ENCODE assay signal across 18 cellular contexts in the genomic region with DNA sequence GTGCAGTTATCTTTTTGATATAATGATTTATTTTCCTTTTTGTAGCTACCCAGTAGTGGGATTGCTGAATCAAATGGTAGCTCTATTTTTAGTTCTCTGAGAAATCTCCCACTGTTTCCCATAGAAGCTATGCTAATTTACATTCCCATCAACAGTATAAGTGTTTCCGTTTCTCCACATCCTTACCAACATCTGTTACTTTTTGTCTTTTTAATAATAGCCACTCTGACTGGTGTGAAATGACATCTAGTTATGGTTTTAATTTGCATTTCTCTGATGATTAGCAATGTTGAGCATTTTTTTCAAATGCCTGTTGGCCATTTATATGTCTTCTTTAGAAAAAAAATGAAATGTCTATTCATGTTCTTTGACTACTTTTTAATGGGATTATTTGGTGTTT.
DNase-seq lines count a peak whose midpoint lies in the region; ATAC-seq and TF ChIP-seq lines count a peak whose summit lies in the region.
"Had no signal": no experiment of that assay in that cellular context is flagged by ENCODE, and none has a peak within 500 bp of the region (broad histone marks: within the 10 kb centered on the region; RNA-seq: fewer than 3 reads in every experiment).

No MANE protein-coding gene starts in this region.

- H3K27ac Mint-ChIP-seq in activated naive CD8-positive, alpha-beta T cell = peak overlapping the region; percentile 79
- H3K27ac Mint-ChIP-seq in activated naive CD8-positive, alpha-beta T cell treated with anti-CD3 and anti-CD28 coated beads, Interleukin-2, amount 50 U/mL, for 24 hours = no peak overlapping the region
- H3K27ac Mint-ChIP-seq in central memory CD8-positive, alpha-beta T cell (ENCODE audit: low read depth) = peak overlapping the region; percentile 58
- H3K27ac Mint-ChIP-seq: IgD-negative memory B cell had no signal

- peaks cover 64% of the 10 kb centered on the region for H3K4me1 Mint-ChIP-seq in activated naive CD8-positive, alpha-beta T cell (ENCODE audit: low read depth)
- H3K4me1 Mint-ChIP-seq in activated naive CD8-positive, alpha-beta T cell treated with anti-CD3 and anti-CD28 coated beads, Interleukin-2, amount 50 U/mL, for 24 hours = peaks cover 34% of the 10 kb centered on the region
- H3K4me1 Mint-ChIP-seq in central memory CD8-positive, alpha-beta T cell = peaks cover 9% of the 10 kb centered on the region
- H3K4me1 Mint-ChIP-seq: IgD-negative memory B cell had no signal

- H3K9me3 ChIP-seq in stomach = no peaks in the 10 kb centered on the region
- H3K9me3 ChIP-seq: SK-N-SH had no signal

- TF ChIP-seq EP300 in stomach (IDR thresholded peaks at IDR 0.05) = no peak

- no peak for ATAC-seq in activated naive CD8-positive, alpha-beta T cell treated with anti-CD3 and anti-CD28 coated beads, Interleukin-2, amount 50 U/mL, for 24 hours
- no peak for ATAC-seq in central memory CD8-positive, alpha-beta T cell (replicated peaks; ENCODE audit: extremely low read depth, poor library complexity, severe bottlenecking)
- ATAC-seq in GM19035 (IDR thresholded peaks at IDR 0.05; ENCODE audit: unreplicated experiment) = no peak
- ATAC-seq in GM21717 (IDR thresholded peaks at IDR 0.05; ENCODE audit: unreplicated experiment) = no peak
- ATAC-seq: Panc1, Right ventricle myocardium inferior had no signal

- WGBS in stomach, 5 donors = 89 to 97% (median 95%) methylated on average over 1 of the region's 1 CpG

- no peak for TF ChIP-seq CTCF in stomach (IDR thresholded peaks at IDR 0.05)

- H3K9me3 Mint-ChIP-seq in activated naive CD8-positive, alpha-beta T cell (ENCODE audit: low read depth) = no peaks in the 10 kb centered on the region
- no peaks in the 10 kb centered on the region for H3K9me3 Mint-ChIP-seq in activated naive CD8-positive, alpha-beta T cell treated with anti-CD3 and anti-CD28 coated beads, Interleukin-2, amount 50 U/mL, for 24 hours
- no peaks in the 10 kb centered on the region for H3K9me3 Mint-ChIP-seq in central memory CD8-positive, alpha-beta T cell

- H3K36me3 Mint-ChIP-seq in activated naive CD8-positive, alpha-beta T cell = peaks cover 28% of the 10 kb centered on the region
- H3K36me3 Mint-ChIP-seq in activated naive CD8-positive, alpha-beta T cell treated with anti-CD3 and anti-CD28 coated beads, Interleukin-2, amount 50 U/mL, for 24 hours (ENCODE audit: low read depth) = peaks cover 56% of the 10 kb centered on the region
- peaks cover 29% of the 10 kb centered on the region for H3K36me3 Mint-ChIP-seq in central memory CD8-positive, alpha-beta T cell (ENCODE audit: insufficient read depth)

- H3K4me3 ChIP-seq in stomach = no peak overlapping the region

- intact Hi-C loops in stomach (cut with DNase I; ENCODE audit: low total_unique reads) = no loop called here

- no peaks in the 10 kb centered on the region for H3K27me3 Mint-ChIP-seq in activated naive CD8-positive, alpha-beta T cell
- H3K27me3 Mint-ChIP-seq in activated naive CD8-positive, alpha-beta T cell treated with anti-CD3 and anti-CD28 coated beads, Interleukin-2, amount 50 U/mL, for 24 hours = no peaks in the 10 kb centered on the region
- no peaks in the 10 kb centered on the region for H3K27me3 Mint-ChIP-seq in central memory CD8-positive, alpha-beta T cell
- H3K27me3 Mint-ChIP-seq: IgD-negative memory B cell had no signal

- DNase-seq in activated naive CD8-positive, alpha-beta T cell treated with anti-CD3 and anti-CD28 coated beads, Interleukin-2, amount 50 U/mL, for 24 hours = no peak
- DNase-seq in NCI-H69 (lab: John Stamatoyannopoulos, UW) (peak; percentile 49), stomach (no peak)
- DNase-seq in central memory CD8-positive, alpha-beta T cell (ENCODE audit: low spot score in 2 of 2) = no peak
- DNase-seq: Calu3, Kasumi-1, MM.1S, NCI-H1092 treated with DMSO at 0.1 percent for 48 hours, NCI-H2081 treated with DMSO at 0.1 percent for 48 hours, NCI-H2227 treated with DMSO at 0.1 percent for 48 hours, SK-N-SH had no signal

- peaks cover 0 to 32% (median 16%) of the 10 kb centered on the region in 4 donors for H3K4me1 ChIP-seq in stomach

- H3K27ac ChIP-seq in stomach = no peak overlapping the region

- no peak overlapping the region for H3K4me3 Mint-ChIP-seq in activated naive CD8-positive, alpha-beta T cell
- no peak overlapping the region for H3K4me3 Mint-ChIP-seq in activated naive CD8-positive, alpha-beta T cell treated with anti-CD3 and anti-CD28 coated beads, Interleukin-2, amount 50 U/mL, for 24 hours
- H3K4me3 Mint-ChIP-seq in central memory CD8-positive, alpha-beta T cell = no peak overlapping the region
- H3K4me3 Mint-ChIP-seq: CD14-positive monocyte, IgD-negative memory B cell had no signal

- peaks cover 3 to 64% (median 57%) of the 10 kb centered on the region in 4 donors for H3K36me3 ChIP-seq in stomach

- H3K27me3 ChIP-seq in stomach = no peaks in the 10 kb centered on the region

- no peak for TF ChIP-seq POLR2A in stomach (IDR thresholded peaks at IDR 0.05)
